In the genomic region with DNA sequence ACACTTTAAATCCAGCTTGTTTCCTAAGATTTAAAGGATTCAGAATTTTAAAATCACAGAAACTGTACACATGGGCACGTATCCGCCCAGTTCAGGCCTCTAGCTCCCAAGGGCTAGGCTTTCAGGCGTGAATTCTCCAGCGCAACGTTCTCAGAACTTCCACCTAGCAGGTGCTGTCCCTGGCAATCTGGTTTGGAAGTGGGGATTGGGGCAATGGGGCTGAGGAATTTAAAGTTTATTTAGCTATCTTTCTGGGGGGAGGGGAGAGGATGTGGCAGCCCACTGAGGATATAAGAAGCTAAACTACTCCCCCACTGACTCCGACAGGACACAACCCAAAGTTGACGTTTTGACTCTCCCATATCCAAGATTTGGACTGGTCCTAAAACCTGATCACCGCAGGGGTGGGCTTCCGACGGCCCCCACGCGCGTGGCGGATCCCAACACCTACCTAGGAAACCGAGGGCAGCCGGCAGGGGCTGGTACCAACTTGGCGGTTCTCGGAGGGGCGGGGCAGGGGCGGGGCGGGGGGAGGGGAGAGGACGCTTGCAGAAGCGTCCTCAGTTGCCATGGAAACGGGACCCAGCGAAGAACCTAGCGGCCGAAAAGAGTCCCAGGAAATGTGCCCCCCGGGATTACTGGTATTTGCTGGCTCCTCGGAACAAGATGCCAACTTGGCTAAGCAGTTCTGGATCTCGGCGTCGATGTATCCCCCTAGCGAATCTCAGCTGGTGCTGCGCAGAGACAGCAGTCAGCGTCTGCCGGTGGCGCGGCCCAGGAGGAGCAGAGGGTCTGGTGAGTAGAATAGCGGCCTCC, we compare ENCODE assay signal across 11 cellular contexts. TPM values are rescaled to one million over a fixed set of nuclear protein-coding genes. Genes with fewer than 3 reads are reported as not detected.
A peak's percentile ranks its signal among the peaks of the same experiment; 100 is the strongest.
DNase-seq lines count a peak whose midpoint lies in the region; ATAC-seq and TF ChIP-seq lines count a peak whose summit lies in the region.
"Had no signal": no experiment of that assay in that cellular context is flagged by ENCODE, and none has a peak within 500 bp of the region (broad histone marks: within the 10 kb centered on the region; RNA-seq: fewer than 3 reads in every experiment).

A gene (plus strand): TSS at position 563 of the 816 bp plus-strand sequence. CDS start 7 bp downstream, at position 570.

- H3K36me3 Mint-ChIP-seq in activated naive CD8-positive, alpha-beta T cell treated with anti-CD3 and anti-CD28 coated beads, Interleukin-2, amount 10 ng/mL, durations not matched to agents 7 days and 5 days = peaks cover 6% of the 10 kb centered on the region
- no peaks in the 10 kb centered on the region for H3K36me3 Mint-ChIP-seq in type B pancreatic cell
- no peaks in the 10 kb centered on the region for H3K36me3 Mint-ChIP-seq in activated CD4-positive, alpha-beta memory T cell treated with anti-CD3 and anti-CD28 coated beads for 36 hours

- peak; percentile 15 for DNase-seq in stimulated activated CD4-positive, alpha-beta T cell treated with anti-CD3 and anti-CD28 coated beads, Interleukin-4, amount 100 ng/mL, for 1 hour
- DNase-seq in stimulated activated CD4-positive, alpha-beta T cell treated with anti-CD3 and anti-CD28 coated beads, Interleukin-1b, Interleukin-23, amount 100 ng/mL, for 48 hours = no peak
- peak; percentile 56 for DNase-seq in activated naive CD8-positive, alpha-beta T cell treated with anti-CD3 and anti-CD28 coated beads, Interleukin-2, amount 10 ng/mL, durations not matched to agents 7 days and 5 days
- peak; percentile 69 for DNase-seq in iPS-NIHi7 (ENCODE audit: extremely low spot score)
- DNase-seq in type B pancreatic cell (ENCODE audit: extremely low spot score, unreplicated experiment) = peak; percentile 69
- no peak for DNase-seq in NCI-H1694 treated with DMSO at 0.1 percent for 48 hours (lab: John Stamatoyannopoulos, UW)
- no peak for DNase-seq in activated CD4-positive, alpha-beta memory T cell treated with anti-CD3 and anti-CD28 coated beads for 36 hours
- DNase-seq in NCI-H2171 (lab: John Stamatoyannopoulos, UW) = no peak
- DNase-seq: DMS79, kidney, MM.1S had no signal

- peak within 1 kb of the TSS; percentile 83 for H3K4me3 Mint-ChIP-seq in activated naive CD8-positive, alpha-beta T cell treated with anti-CD3 and anti-CD28 coated beads, Interleukin-2, amount 10 ng/mL, durations not matched to agents 7 days and 5 days
- peak within 1 kb of the TSS; percentile 71 for H3K4me3 Mint-ChIP-seq in type B pancreatic cell
- H3K4me3 Mint-ChIP-seq in activated CD4-positive, alpha-beta memory T cell treated with anti-CD3 and anti-CD28 coated beads for 36 hours = no peak within 1 kb of the TSS

- POLR2A ChIA-PET in activated naive CD8-positive, alpha-beta T cell treated with anti-CD3 and anti-CD28 coated beads, Interleukin-2, amount 10 ng/mL, durations not matched to agents 7 days and 5 days (lab: Charles Lee) = interaction anchor here (3.4 to 3.5 kb wide), 2 partner anchors 18 to 26 kb away, joined by 35 to 40 read pairs; a partner anchor contains a TSS
- POLR2A ChIA-PET in activated CD4-positive, alpha-beta memory T cell treated with anti-CD3 and anti-CD28 coated beads for 36 hours (lab: Charles Lee) = no interaction called here

- peak; percentile 63 for TF ChIP-seq CTCF in type B pancreatic cell (conservative IDR thresholded peaks at IDR 0.05)

- H3K4me1 Mint-ChIP-seq in activated naive CD8-positive, alpha-beta T cell treated with anti-CD3 and anti-CD28 coated beads, Interleukin-2, amount 10 ng/mL, durations not matched to agents 7 days and 5 days = peaks cover 17% of the 10 kb centered on the region
- H3K4me1 Mint-ChIP-seq in type B pancreatic cell (ENCODE audit: unreplicated experiment) = peaks cover 8% of the 10 kb centered on the region
- peaks cover 10% of the 10 kb centered on the region for H3K4me1 Mint-ChIP-seq in activated CD4-positive, alpha-beta memory T cell treated with anti-CD3 and anti-CD28 coated beads for 36 hours (ENCODE audit: low read depth)

- no peak within 1 kb of the TSS for H3K27ac Mint-ChIP-seq in activated naive CD8-positive, alpha-beta T cell treated with anti-CD3 and anti-CD28 coated beads, Interleukin-2, amount 10 ng/mL, durations not matched to agents 7 days and 5 days
- H3K27ac Mint-ChIP-seq in type B pancreatic cell = no peak within 1 kb of the TSS
- no peak within 1 kb of the TSS for H3K27ac Mint-ChIP-seq in activated CD4-positive, alpha-beta memory T cell treated with anti-CD3 and anti-CD28 coated beads for 36 hours

- peaks cover 2% of the 10 kb centered on the region for H3K9me3 Mint-ChIP-seq in activated naive CD8-positive, alpha-beta T cell treated with anti-CD3 and anti-CD28 coated beads, Interleukin-2, amount 10 ng/mL, durations not matched to agents 7 days and 5 days
- no peaks in the 10 kb centered on the region for H3K9me3 Mint-ChIP-seq in type B pancreatic cell
- H3K9me3 Mint-ChIP-seq in activated CD4-positive, alpha-beta memory T cell treated with anti-CD3 and anti-CD28 coated beads for 36 hours = no peaks in the 10 kb centered on the region

- CTCF ChIA-PET in activated CD4-positive, alpha-beta memory T cell treated with anti-CD3 and anti-CD28 coated beads for 36 hours (lab: Charles Lee) = interaction anchor here (1.1 to 2.2 kb wide), 2 partner anchors 17 to 67 kb away, joined by 3 to 4 read pairs; no protein-coding TSS in a partner anchor

- intact Hi-C loops in activated CD4-positive, alpha-beta memory T cell treated with anti-CD3 and anti-CD28 coated beads for 36 hours (cut with micrococcal nuclease) = no loop called here

- peaks cover 27% of the 10 kb centered on the region for H3K27me3 Mint-ChIP-seq in activated naive CD8-positive, alpha-beta T cell treated with anti-CD3 and anti-CD28 coated beads, Interleukin-2, amount 10 ng/mL, durations not matched to agents 7 days and 5 days
- H3K27me3 Mint-ChIP-seq in type B pancreatic cell = peaks cover 52% of the 10 kb centered on the region
- peaks cover 37% of the 10 kb centered on the region for H3K27me3 Mint-ChIP-seq in activated CD4-positive, alpha-beta memory T cell treated with anti-CD3 and anti-CD28 coated beads for 36 hours

- peak; percentile 19 for ATAC-seq in activated naive CD8-positive, alpha-beta T cell treated with anti-CD3 and anti-CD28 coated beads, Interleukin-2, amount 10 ng/mL, durations not matched to agents 7 days and 5 days (ENCODE audit: low read depth)

RNA-seq across cellular contexts. Expression of the gene that starts here (rescaled TPM):
- total RNA-seq in activated naive CD8-positive, alpha-beta T cell treated with anti-CD3 and anti-CD28 coated beads, Interleukin-2, amount 10 ng/mL, durations not matched to agents 7 days and 5 days = not detected
- 0.75 TPM in 1 of 2 replicates, not detected in the other for total RNA-seq in type B pancreatic cell (ENCODE audit: low replicate concordance)
- total RNA-seq in activated CD4-positive, alpha-beta memory T cell treated with anti-CD3 and anti-CD28 coated beads for 36 hours = not detected
- total RNA-seq: kidney had no signal

Comparison
In these comparisons a context has a peak if more than half of its experiments do, and no peak if none do; other contexts are left out.
1. DNase-seq: peak in stimulated activated CD4-positive, alpha-beta T cell treated with anti-CD3 and anti-CD28 coated beads, Interleukin-4, amount 100 ng/mL, for 1 hour (single experiment) and iPS-NIHi7 (single experiment); none in stimulated activated CD4-positive, alpha-beta T cell treated with anti-CD3 and anti-CD28 coated beads, Interleukin-1b, Interleukin-23, amount 100 ng/mL, for 48 hours (single experiment), NCI-H1694 treated with DMSO at 0.1 percent for 48 hours (single experiment), activated CD4-positive, alpha-beta memory T cell treated with anti-CD3 and anti-CD28 coated beads for 36 hours (single experiment) and NCI-H2171 (single experiment).
2. Peak in DNase-seq and ATAC-seq in activated naive CD8-positive, alpha-beta T cell treated with anti-CD3 and anti-CD28 coated beads, Interleukin-2, amount 10 ng/mL, durations not matched to agents 7 days and 5 days; RNA of the gene not detected or under 1 TPM.
3. Peak in DNase-seq in type B pancreatic cell; RNA of the gene not detected or under 1 TPM.